ENCODE assay signal across 8 cellular contexts in genomic region chr9:117487555-117488175, GRCh38.
DNase-seq lines count a peak whose midpoint lies in the region; ATAC-seq, FAIRE-seq and TF ChIP-seq lines count a peak whose summit lies in the region.

No MANE protein-coding gene starts in this region.

- no peaks in the 10 kb centered on the region for H3K9me3 ChIP-seq in HepG2 (ENCODE audit: low read length)

- DNase-seq in AG04449 (ENCODE audit: low read depth, low spot score) (no peak), NCI-H1105 (lab: John Stamatoyannopoulos, UW) (peak; percentile 88), SKM-1 (lab: John Stamatoyannopoulos, UW; ENCODE audit: unreplicated experiment) (peak; percentile 7), cerebellum (ENCODE audit: low spot score) (peak; percentile 81), HepG2 (ENCODE audit: low spot score) (peak; percentile 72)
- peak; percentile 9 to 36 for DNase-seq in stimulated activated CD4-positive, alpha-beta T cell treated with anti-CD3 and anti-CD28 coated beads, Interleukin-4, amount 100 ng/mL, for 48 hours (ENCODE audit: low read depth in 2 of 2)

- peak overlapping the region; percentile 73 for H2AFZ ChIP-seq in HepG2 (ENCODE audit: low read length)

- H4K20me1 ChIP-seq in HepG2 (ENCODE audit: insufficient read depth, low read length) = no peaks in the 10 kb centered on the region

- no peaks in the 10 kb centered on the region for H3K27me3 ChIP-seq in HepG2 (ENCODE audit: control insufficient read depth in 1 of 2, insufficient read depth in 2 of 2, low read length in 2 of 2)

- TF ChIP-seq RAD21 in HepG2 (CRISPR knock-in tag; IDR thresholded peaks at IDR 0.05) = peak; percentile 98

- H3K4me1 ChIP-seq in HepG2 (ENCODE audit: insufficient read depth, low read length) = peaks cover 58% of the 10 kb centered on the region

- peak; percentile 82 for FAIRE-seq in HepG2 (lab: Jason Lieb, UNC)

- intact Hi-C loops in HepG2 (cut with micrococcal nuclease; ENCODE audit: unreplicated experiment) = loop anchor here (1.0 to 5.0 kb wide), 3 partner anchors 50 to 157 kb away; no protein-coding TSS in a partner anchor

- POLR2A ChIA-PET in AG04449 (lab: Yijun Ruan, JAX) (no interaction called here), HepG2 (lab: Yijun Ruan, JAX) (no interaction called here)

- in situ Hi-C loops in HepG2 (cut with HindIII; ENCODE audit: extremely low pct_ligation_motif_present, low pct_unique_long_range_greater_than_20kb) = loop anchor here (5.0 kb wide), 1 partner anchor 65 kb away; no protein-coding TSS in a partner anchor

- peak overlapping the region; percentile 74 for H3K27ac ChIP-seq in HepG2 (ENCODE audit: extremely low read length, insufficient read depth, low read length)

- no peaks in the 10 kb centered on the region for H3K36me3 ChIP-seq in HepG2 (replicated peaks in 1 of 2; ENCODE audit: control insufficient read depth in 1 of 2, insufficient read depth in 2 of 2, low read length in 2 of 2)

- TF ChIP-seq POLR2A in HepG2 (IDR thresholded peaks at IDR 0.05; ENCODE audit: insufficient read depth in 1 of 2, low read depth in 2 of 2, low read length in 2 of 2) = no peak

- H3K9ac ChIP-seq in HepG2 (ENCODE audit: insufficient read depth, low read depth, low read length) = peak overlapping the region; percentile 29; the same call in 1 of the 2 replicates

- no peak overlapping the region for H3K4me3 ChIP-seq in AG04449 (ENCODE audit: low read depth, low read length)
- peak overlapping the region; percentile 43 to 62 (median 46) for H3K4me3 ChIP-seq in HepG2 (replicated peaks in 1 of 3; ENCODE audit: insufficient read depth in 1 of 3, low read depth in 2 of 3, low read length in 3 of 3)

- no TSS peak for BruUV-seq in HepG2 (replicated peaks; lab: Mats Ljungman, UMichigan)

- TF ChIP-seq CTCF in AG04449 (IDR thresholded peaks at IDR 0.05; ENCODE audit: insufficient read depth, low read length, missing control alignments) (peak; percentile 93), HepG2 (CRISPR knock-in tag; IDR thresholded peaks at IDR 0.05) (peak; percentile 100)

- ATAC-seq in GM18498 (IDR thresholded peaks at IDR 0.05; ENCODE audit: unreplicated experiment) (peak; percentile 99), HG02852 (IDR thresholded peaks at IDR 0.05; ENCODE audit: unreplicated experiment) (peak; percentile 99), HepG2 (peak; percentile 93)

- H3K79me2 ChIP-seq in HepG2 (ENCODE audit: insufficient read depth, low read length) = no peaks in the 10 kb centered on the region

- CTCF ChIA-PET in AG04449 (lab: Yijun Ruan, JAX) (interaction anchor here (0.9 to 2.1 kb wide), 4 partner anchors 9 to 751 kb away, joined by 3 to 8 read pairs (median 6); no protein-coding TSS in a partner anchor), HepG2 (lab: Yijun Ruan, JAX; ENCODE audit: low intra/inter-chr PET ratio, low total read pairs) (interaction anchor here (0.9 to 1.9 kb wide), 2 partner anchors 67 to 69 kb away, joined by 3 to 41 read pairs; no protein-coding TSS in a partner anchor)

- TF ChIP-seq EP300 in HepG2 (IDR thresholded peaks at IDR 0.05; ENCODE audit: low read depth in 2 of 2, low read length in 2 of 2) (peak in 1 of 2 experiments; percentile 76; a peak in 1 of 4 replicates), HepG2 (CRISPR knock-in tag; IDR thresholded peaks at IDR 0.05; ENCODE audit: borderline replicate concordance) (no peak)

- WGBS in HepG2 (ENCODE audit: low lambda C conversion rate) = 0% methylated on average over 4 of the region's 15 CpGs

- peak overlapping the region; percentile 85 for H3K4me2 ChIP-seq in HepG2 (ENCODE audit: low read depth, low read length)

TF ChIP-seq in HepG2, 621 proteins besides CTCF, POLR2A, EP300 and RAD21 (continues in another document):
- TF ChIP-seq ZNF121 (CRISPR knock-in tag; IDR thresholded peaks at IDR 0.05) (0 out of 2 replicates have a peak, but pooled peaks have one; percentile 16), MBD4 (IDR thresholded peaks at IDR 0.05; ENCODE audit: borderline replicate concordance, low read length) (no peak), SNRNP70 (IDR thresholded peaks at IDR 0.05; ENCODE audit: low read depth, low read length) (no peak), FOSL1 (CRISPR knock-in tag; IDR thresholded peaks at IDR 0.05; ENCODE audit: borderline replicate concordance) (no peak), FOXO1 (CRISPR knock-in tag; IDR thresholded peaks at IDR 0.05) (peak; percentile 81), ZNF350 (CRISPR knock-in tag; IDR thresholded peaks at IDR 0.05; ENCODE audit: borderline replicate concordance, low read depth) (peak; percentile 94), HNF1B (CRISPR knock-in tag; IDR thresholded peaks at IDR 0.05) (peak; percentile 56; the same call in 1 of the 2 replicates), NR2F1 (CRISPR knock-in tag; IDR thresholded peaks at IDR 0.05) (no peak), ZNF280D (CRISPR knock-in tag; IDR thresholded peaks at IDR 0.05) (peak; percentile 63; the same call in 1 of the 2 replicates), REST (IDR thresholded peaks at IDR 0.05; ENCODE audit: borderline replicate concordance in 1 of 2, low read depth in 1 of 2, low read length in 2 of 2) (no peak)
